ENCODE assay signal across 9 cellular contexts in genomic region chr5:178127300-178128009, GRCh38. TPM values are rescaled to one million over a fixed set of nuclear protein-coding genes. Genes with fewer than 3 reads are reported as not detected.
"Had no signal": no experiment of that assay in that cellular context is flagged by ENCODE, and none has a peak within 500 bp of the region (broad histone marks: within the 10 kb centered on the region; RNA-seq: fewer than 3 reads in every experiment).

No MANE protein-coding gene starts in this region.

RNA-seq across cellular contexts. Expression of gene GMCL2, which starts 59.7 kb away (rescaled TPM):
- total RNA-seq: activated T-helper 17 cell treated with anti-CD3 and anti-CD28 coated beads, Interleukin-2, amount 50 U/mL, for 72 hours; gastrocnemius medialis; heart left ventricle; kidney epithelial cell; left ventricle myocardium superior; mesenteric fat pad; pancreas; sciatic nerve; transverse colon had no signal
